Comparison of ENCODE assay signal across 5 cellular contexts in genomic region chr9:96984139-96984538, GRCh38. TPM values are rescaled to one million over a fixed set of nuclear protein-coding genes. Genes with fewer than 3 reads are reported as not detected.
"Had no signal": no experiment of that assay in that cellular context is flagged by ENCODE, and none has a peak within 500 bp of the region (broad histone marks: within the 10 kb centered on the region; RNA-seq: fewer than 3 reads in every experiment).

No MANE protein-coding gene starts in this region.

RNA-seq across cellular contexts. Expression of gene NUTM2G, which starts 55.5 kb away (rescaled TPM):
- total RNA-seq: HT-29, LHCN-M2, MCF 10A, PC-3, SJSA1 had no signal
